Comparison of ENCODE assay signal across 9 cellular contexts in genomic region chr10:24920907-24921881, GRCh38. TPM values are rescaled to one million over a fixed set of nuclear protein-coding genes. Genes with fewer than 3 reads are reported as not detected.
DNase-seq lines count a peak whose midpoint lies in the region; ATAC-seq, FAIRE-seq and TF ChIP-seq lines count a peak whose summit lies in the region.
"Had no signal": no experiment of that assay in that cellular context is flagged by ENCODE, and none has a peak within 500 bp of the region (broad histone marks: within the 10 kb centered on the region; RNA-seq: fewer than 3 reads in every experiment).

No MANE protein-coding gene starts in this region.

- no peak for FAIRE-seq in HepG2 (lab: Jason Lieb, UNC)

- TF ChIP-seq CTCF in breast epithelium (IDR thresholded peaks at IDR 0.05) (no peak), HepG2 (CRISPR knock-in tag; IDR thresholded peaks at IDR 0.05) (no peak)

- H3K79me2 ChIP-seq in HepG2 (ENCODE audit: insufficient read depth, low read length): no peaks in the 10 kb centered on the region

- intact Hi-C loops in breast epithelium (cut with DNase I; ENCODE audit: low total_unique reads) (no loop called here), HepG2 (cut with micrococcal nuclease; ENCODE audit: unreplicated experiment) (no loop called here)

- peak; percentile 97 for ATAC-seq in GM18511 (IDR thresholded peaks at IDR 0.05; ENCODE audit: unreplicated experiment)
- ATAC-seq in HG02852 (IDR thresholded peaks at IDR 0.05; ENCODE audit: unreplicated experiment): peak; percentile 99
- no peak for ATAC-seq in HepG2

- WGBS in HepG2 (ENCODE audit: low lambda C conversion rate): 25% methylated on average over 7 of the region's 7 CpGs

- no peak overlapping the region for H3K4me2 ChIP-seq in HepG2 (ENCODE audit: low read depth, low read length)

- no peak for TF ChIP-seq POLR2A in breast epithelium (IDR thresholded peaks at IDR 0.05)
- no peak for TF ChIP-seq POLR2A in HepG2 (IDR thresholded peaks at IDR 0.05; ENCODE audit: insufficient read depth in 1 of 2, low read depth in 2 of 2, low read length in 2 of 2)

- in situ Hi-C loops in HepG2 (cut with HindIII; ENCODE audit: extremely low pct_ligation_motif_present, low pct_unique_long_range_greater_than_20kb): no loop called here

- H3K4me3 ChIP-seq in SK-N-MC (no peak overlapping the region), breast epithelium (no peak overlapping the region), HepG2 (replicated peaks in 1 of 3; ENCODE audit: insufficient read depth in 1 of 3, low read depth in 2 of 3, low read length in 3 of 3) (no peak overlapping the region)
- H3K4me3 ChIP-seq: cardiac muscle cell had no signal

- H3K9ac ChIP-seq in SK-N-MC (ENCODE audit: insufficient read length) (peak overlapping the region; percentile 47), HepG2 (ENCODE audit: insufficient read depth, low read depth, low read length) (no peak overlapping the region)

- DNase-seq in SK-N-MC (ENCODE audit: low read depth, low spot score) (no peak), breast epithelium (ENCODE audit: low spot score in 2 of 2) (peak in 1 of 2 donors; percentile 43), HepG2 (ENCODE audit: low spot score) (no peak), NCI-H2227 (lab: John Stamatoyannopoulos, UW; ENCODE audit: unreplicated experiment) (no peak), NCI-H510A treated with DMSO at 0.1 percent for 48 hours (lab: John Stamatoyannopoulos, UW) (no peak)
- DNase-seq in stimulated activated CD8-positive, alpha-beta memory T cell treated with anti-CD3 and anti-CD28 coated beads, Interleukin-12 subunit alpha, Interleukin-12 subunit beta, amount 100 ng/mL, for 4 hours (ENCODE audit: low read depth): peak; percentile 8

- H4K20me1 ChIP-seq in HepG2 (ENCODE audit: insufficient read depth, low read length): no peaks in the 10 kb centered on the region

- no peak overlapping the region for H2AFZ ChIP-seq in HepG2 (ENCODE audit: low read length)

- H3K36me3 ChIP-seq in SK-N-MC (ENCODE audit: insufficient read depth, low read length): no peaks in the 10 kb centered on the region
- H3K36me3 ChIP-seq in breast epithelium: no peaks in the 10 kb centered on the region
- H3K36me3 ChIP-seq in HepG2 (replicated peaks in 1 of 2; ENCODE audit: control insufficient read depth in 1 of 2, insufficient read depth in 2 of 2, low read length in 2 of 2): no peaks in the 10 kb centered on the region
- H3K36me3 ChIP-seq: cardiac muscle cell had no signal

- CTCF ChIA-PET in HepG2 (lab: Yijun Ruan, JAX; ENCODE audit: low intra/inter-chr PET ratio, low total read pairs): no interaction called here

- no peak for TF ChIP-seq RAD21 in HepG2 (CRISPR knock-in tag; IDR thresholded peaks at IDR 0.05)

- H3K4me1 ChIP-seq in breast epithelium (no peaks in the 10 kb centered on the region), HepG2 (ENCODE audit: insufficient read depth, low read length) (no peaks in the 10 kb centered on the region)

- POLR2A ChIA-PET in HepG2 (lab: Yijun Ruan, JAX): no interaction called here

- no peaks in the 10 kb centered on the region for H3K9me3 ChIP-seq in SK-N-MC (ENCODE audit: low read depth, low read length)
- no peaks in the 10 kb centered on the region for H3K9me3 ChIP-seq in breast epithelium
- H3K9me3 ChIP-seq in HepG2 (ENCODE audit: low read length): no peaks in the 10 kb centered on the region

- H3K27ac ChIP-seq in SK-N-MC (peak overlapping the region; percentile 82), breast epithelium (peak overlapping the region; percentile 22 to 65), HepG2 (ENCODE audit: extremely low read length, insufficient read depth, low read length) (no peak overlapping the region)
- H3K27ac ChIP-seq: cardiac muscle cell had no signal

- no TSS peak for BruUV-seq in HepG2 (replicated peaks; lab: Mats Ljungman, UMichigan)

- TF ChIP-seq EP300 in HepG2 (IDR thresholded peaks at IDR 0.05; ENCODE audit: low read depth in 2 of 2, low read length in 2 of 2): no peak
- TF ChIP-seq EP300 in HepG2 (CRISPR knock-in tag; IDR thresholded peaks at IDR 0.05; ENCODE audit: borderline replicate concordance): no peak

- H3K27me3 ChIP-seq in breast epithelium (no peaks in the 10 kb centered on the region), HepG2 (ENCODE audit: control insufficient read depth in 1 of 2, insufficient read depth in 2 of 2, low read length in 2 of 2) (no peaks in the 10 kb centered on the region; a peak in 1 of 5 replicates)
- H3K27me3 ChIP-seq: cardiac muscle cell had no signal

TF ChIP-seq in HepG2, 621 proteins besides CTCF, POLR2A, EP300 and RAD21:
- no peak for TF ChIP-seq CREB1 (IDR thresholded peaks at IDR 0.05)
- no peak for TF ChIP-seq CREB1 (CRISPR knock-in tag; IDR thresholded peaks at IDR 0.05)
- TF ChIP-seq MAFK (conservative IDR thresholded peaks at IDR 0.05 in 1 of 2, IDR thresholded peaks at IDR 0.05 in 1 of 2; ENCODE audit: low read length in 2 of 2): peak; percentile 92
- TF ChIP-seq GTF2F1 (IDR thresholded peaks at IDR 0.05; ENCODE audit: low read length): no peak
- no peak for TF ChIP-seq KDM5B (CRISPR knock-in tag; IDR thresholded peaks at IDR 0.05; ENCODE audit: borderline replicate concordance)
- TF ChIP-seq ZBTB38 (CRISPR knock-in tag; IDR thresholded peaks at IDR 0.05): no peak
- TF ChIP-seq MAFF (IDR thresholded peaks at IDR 0.05; ENCODE audit: low read depth, low read length): peak; percentile 92
TF ChIP-seq in HepG2: peak in this region for 2.

RNA-seq across cellular contexts. Expression of gene PRTFDC1, which starts 31.2 kb away (rescaled TPM):
- total RNA-seq in breast epithelium: 1 to 10 TPM; 2.6 to 6.6 (median 3.3) TPM
- not detected in 2 replicates for total RNA-seq in HepG2 (2016; rRNA removed; fragmentation: Illumina TruSeq; extraction: Trizol)
- not detected in 2 replicates for total RNA-seq in HepG2 (2016; cell fraction: cytosol; rRNA removed; fragmentation: Illumina TruSeq; extraction: Trizol; ENCODE audit: low read depth)
- total RNA-seq in HepG2 (2016; cell fraction: insoluble cytoplasmic fraction; rRNA removed; fragmentation: Illumina TruSeq; extraction: Trizol): not detected in 2 replicates
- not detected in 2 replicates for total RNA-seq in HepG2 (2016; cell fraction: membrane; rRNA removed; fragmentation: Illumina TruSeq; extraction: Trizol)
- total RNA-seq in HepG2 (2016; cell fraction: nucleus; rRNA removed; fragmentation: Illumina TruSeq; extraction: Trizol): not detected in 2 replicates
- not detected in 2 replicates for polyA plus RNA-seq in HepG2 (2011; rRNA removed)
- not detected in 2 replicates for polyA plus RNA-seq in HepG2 (2011; cell fraction: cytosol; rRNA removed)
- not detected in 2 replicates for polyA plus RNA-seq in HepG2 (2011; cell fraction: nucleus; rRNA removed)
- not detected in 2 replicates for polyA plus RNA-seq in HepG2 (2012)
- polyA plus RNA-seq in HepG2 (2016; cell fraction: cytosol; fragmentation: Illumina TruSeq; extraction: Trizol; ENCODE audit: low read depth): not detected in 2 replicates
- not detected in 2 replicates for polyA plus RNA-seq in HepG2 (2016; cell fraction: insoluble cytoplasmic fraction; fragmentation: Illumina TruSeq; extraction: Trizol; ENCODE audit: low read depth)
- not detected in 2 replicates for polyA plus RNA-seq in HepG2 (2016; cell fraction: membrane; fragmentation: Illumina TruSeq; extraction: Trizol; ENCODE audit: low read depth)
- polyA plus RNA-seq in HepG2 (2016; cell fraction: nucleus; fragmentation: Illumina TruSeq; extraction: Trizol; ENCODE audit: insufficient read depth, low read depth): not detected in 2 replicates
- polyA minus RNA-seq in HepG2 (2011; rRNA and poly(A)+ RNA removed; ENCODE audit: low replicate concordance): 5.6 TPM in 1 of 2 replicates, not detected in the other
- polyA minus RNA-seq in HepG2 (2011; cell fraction: cytosol; rRNA and poly(A)+ RNA removed): not detected in 2 replicates
- not detected in 2 replicates for polyA minus RNA-seq in HepG2 (2011; cell fraction: nucleus; rRNA and poly(A)+ RNA removed)
